ENCODE assay signal across 24 cellular contexts in the genomic region with DNA sequence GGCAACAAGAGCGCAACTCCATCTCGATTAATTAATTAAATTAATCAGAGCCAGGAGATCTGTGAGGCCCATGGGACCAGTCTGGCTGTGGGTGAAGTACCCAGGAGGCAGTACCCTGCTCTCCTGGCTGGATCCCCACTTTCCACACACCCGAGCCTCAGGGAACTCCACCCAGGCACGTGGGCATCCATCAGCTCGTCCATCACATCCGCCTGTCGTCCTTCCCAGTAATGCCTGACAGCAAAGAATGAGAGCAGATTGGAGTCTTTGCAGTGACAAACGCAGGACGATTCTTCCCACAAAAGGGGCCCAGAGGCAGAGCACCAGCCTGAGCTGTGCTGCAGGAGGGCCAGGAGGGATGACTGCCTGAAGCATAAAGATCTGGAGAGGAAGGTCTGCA. TPM values are rescaled to one million over a fixed set of nuclear protein-coding genes. Genes with fewer than 3 reads are reported as not detected.
"Had no signal": no experiment of that assay in that cellular context is flagged by ENCODE, and none has a peak within 500 bp of the region (broad histone marks: within the 10 kb centered on the region; RNA-seq: fewer than 3 reads in every experiment).

No MANE protein-coding gene starts in this region.

- DNase-seq: IMR-90, Karpas-422, KG1, MG63, NCI-H1092, NCI-H1105 treated with DMSO at 0.1 percent for 48 hours, NCI-H1417 treated with DMSO at 0.1 percent for 48 hours, NCI-H146, NCI-H1694 treated with DMSO at 0.1 percent for 48 hours, NCI-H1930, NCI-H2081 treated with DMSO at 0.1 percent for 48 hours, NCI-H2171, NCI-H226, NCI-H446, NCI-H510A, NCI-H524 treated with DMSO at 0.1 percent for 48 hours, NCI-H69, NCI-H774, RPMI8226, SHP77, SK-N-SH had no signal

- ATAC-seq: HepG2 had no signal

- H3K4me3 ChIP-seq: MG63 had no signal

RNA-seq across cellular contexts. Expression of a gene that starts 35.8 kb away (rescaled TPM):
- total RNA-seq: HepG2, HT1080, IMR-90, SK-MEL-5 had no signal
